10 cellular contexts compared by ENCODE assay signal in genomic region chr5:134245101-134245604, GRCh38. TPM values are rescaled to one million over a fixed set of nuclear protein-coding genes. Genes with fewer than 3 reads are reported as not detected.
DNase-seq lines count a peak whose midpoint lies in the region; ATAC-seq, FAIRE-seq and TF ChIP-seq lines count a peak whose summit lies in the region.
"Had no signal": no experiment of that assay in that cellular context is flagged by ENCODE, and none has a peak within 500 bp of the region (broad histone marks: within the 10 kb centered on the region; RNA-seq: fewer than 3 reads in every experiment).

No MANE protein-coding gene starts in this region.

- peak overlapping the region; percentile 19 for H2AFZ ChIP-seq in neural cell (ENCODE audit: low read depth, low read length)

- DNase-seq in DMS 273 (lab: John Stamatoyannopoulos, UW; ENCODE audit: unreplicated experiment) (peak; percentile 70), RCC 7860 (ENCODE audit: low spot score) (peak; percentile 77), NCI-H345 treated with DMSO at 0.1 percent for 48 hours (lab: John Stamatoyannopoulos, UW; ENCODE audit: unreplicated experiment) (no peak), NCI-H2227 (lab: John Stamatoyannopoulos, UW; ENCODE audit: unreplicated experiment) (no peak), NCI-H526 (lab: John Stamatoyannopoulos, UW) (no peak), KBM-7 (no peak)
- DNase-seq: activated T-cell treated with anti-CD3 and anti-CD28 coated beads, Interleukin-2, amount 50 U/mL, for 4 hours; stimulated activated CD4-positive, alpha-beta T cell treated with anti-CD3 and anti-CD28 coated beads, Interleukin-4, amount 100 ng/mL, for 4 hours had no signal

- H3K9me2 ChIP-seq in neural cell (ENCODE audit: insufficient read depth, low read length): no peaks in the 10 kb centered on the region

- H3K4me3 ChIP-seq in neural cell (ENCODE audit: low read length): peak overlapping the region; percentile 26

- no peak for TF ChIP-seq CTCF in neural cell (IDR thresholded peaks at IDR 0.05; ENCODE audit: poor library complexity, severe bottlenecking)

- H3K27me3 ChIP-seq in neural cell (ENCODE audit: insufficient read depth, low read depth, low read length): no peaks in the 10 kb centered on the region

- no peak for TF ChIP-seq EP300 in neural cell (conservative IDR thresholded peaks at IDR 0.05; ENCODE audit: poor library complexity, severe bottlenecking)

- no peaks in the 10 kb centered on the region for H3K79me2 ChIP-seq in neural cell (replicated peaks; ENCODE audit: insufficient read depth, low read length)

- ATAC-seq in esophagus mucosa: peak; percentile 75
- ATAC-seq: activated T-cell treated with anti-CD3 and anti-CD28 coated beads, Interleukin-2, amount 50 U/mL, for 4 hours had no signal

- no peak overlapping the region for H3K4me2 ChIP-seq in neural cell (ENCODE audit: low read length)

- peak overlapping the region; percentile 45 for H3K9ac ChIP-seq in neural cell (ENCODE audit: low read length)

- FAIRE-seq in RCC 7860 (lab: Jason Lieb, UNC): peak; percentile 10

- no peaks in the 10 kb centered on the region for H3K9me3 ChIP-seq in neural cell (ENCODE audit: low read length)

- H3K27ac ChIP-seq in neural cell (ENCODE audit: low read length): no peak overlapping the region

- no peaks in the 10 kb centered on the region for H4K20me1 ChIP-seq in neural cell (ENCODE audit: insufficient read depth)

- no peaks in the 10 kb centered on the region for H3F3A ChIP-seq in neural cell (ENCODE audit: insufficient read depth, low read length, poor library complexity, severe bottlenecking)

- H3K36me3 ChIP-seq in neural cell (ENCODE audit: insufficient read depth, low read length): no peaks in the 10 kb centered on the region

- in situ Hi-C loops in KBM-7 (cut with MboI; ENCODE audit: low pct_unique_long_range_greater_than_20kb, low sequenced_read_pairs): no loop called here

- no peak for TF ChIP-seq RAD21 in neural cell (conservative IDR thresholded peaks at IDR 0.05)

TF ChIP-seq in neural cell, 6 proteins besides CTCF, POLR2A, EP300 and RAD21:
- TF ChIP-seq SMC3 (conservative IDR thresholded peaks at IDR 0.05; ENCODE audit: poor library complexity): no peak
- no peak for TF ChIP-seq EZH2 (IDR thresholded peaks at IDR 0.05; ENCODE audit: borderline replicate concordance, insufficient read depth, low read length, poor library complexity, severe bottlenecking)
- TF ChIP-seq TAF1 (IDR thresholded peaks at IDR 0.05; ENCODE audit: low read depth): no peak
- TF ChIP-seq POLR2AphosphoS5 (IDR thresholded peaks at IDR 0.05): no peak
- TF ChIP-seq REST (IDR thresholded peaks at IDR 0.05; ENCODE audit: borderline replicate concordance): no peak
- no peak for TF ChIP-seq MXI1 (conservative IDR thresholded peaks at IDR 0.05; ENCODE audit: poor library complexity, severe bottlenecking)

RNA-seq across cellular contexts. Expression of gene PPP2CA, which starts 19.3 kb away (rescaled TPM):
- 144 TPM for total RNA-seq in esophagus mucosa
- 232 and 251 TPM in 2 replicates for polyA plus RNA-seq in neural cell
- 201 and 258 TPM in 2 replicates for polyA minus RNA-seq in neural cell

Comparison
In these comparisons a context has a peak if more than half of its experiments do, and no peak if none do; other contexts are left out.
1. DNase-seq: peak in DMS 273 (single experiment) and RCC 7860 (single experiment); none in NCI-H345 treated with DMSO at 0.1 percent for 48 hours (single experiment), NCI-H2227 (single experiment), NCI-H526 (0 of 2) and KBM-7 (single experiment).